ENCODE assay signal across 11 cellular contexts in genomic region chr6:579339-579738, GRCh38.
DNase-seq lines count a peak whose midpoint lies in the region; ATAC-seq and TF ChIP-seq lines count a peak whose summit lies in the region.
"Had no signal": no experiment of that assay in that cellular context is flagged by ENCODE, and none has a peak within 500 bp of the region (broad histone marks: within the 10 kb centered on the region; RNA-seq: fewer than 3 reads in every experiment).

No MANE protein-coding gene starts in this region.

- peaks cover 9% of the 10 kb centered on the region; the same call in 1 of the 2 replicates for H3K4me1 ChIP-seq in Caco-2
- peaks cover 0 to 3% of the 10 kb centered on the region in 2 experiments; a peak in 2 of 4 replicates for H3K4me1 ChIP-seq in SK-N-SH (ENCODE audit: control insufficient read depth in 1 of 2, insufficient read depth in 2 of 2, low read depth in 1 of 2, low read length in 1 of 2)

- no peak overlapping the region for H3K4me3 Mint-ChIP-seq in Caco-2 (ENCODE audit: unreplicated experiment)
- H3K4me3 Mint-ChIP-seq in natural killer cell treated with Interleukin-12 subunit alpha and Interleukin-12 subunit beta and Interleukin-15 and Interleukin-18, amount 100 ng/mL, for 72 hours = no peak overlapping the region
- H3K4me3 Mint-ChIP-seq: brain had no signal

- no peaks in the 10 kb centered on the region for H3K9me2 ChIP-seq in SK-N-SH

- H3K27me3 ChIP-seq in Caco-2 (replicated peaks; ENCODE audit: control insufficient read depth, insufficient read depth, low read length) = no peaks in the 10 kb centered on the region
- H3K27me3 ChIP-seq in SK-N-SH (ENCODE audit: insufficient read depth) = no peaks in the 10 kb centered on the region

- WGBS in SK-N-SH (ENCODE audit: low lambda C conversion rate) = 80% methylated on average over 5 of the region's 5 CpGs

- no peaks in the 10 kb centered on the region for H3K79me2 ChIP-seq in SK-N-SH (ENCODE audit: insufficient read depth)

- no peaks in the 10 kb centered on the region for H3K27me3 Mint-ChIP-seq in Caco-2 (ENCODE audit: insufficient read depth, unreplicated experiment)
- no peaks in the 10 kb centered on the region for H3K27me3 Mint-ChIP-seq in natural killer cell treated with Interleukin-12 subunit alpha and Interleukin-12 subunit beta and Interleukin-15 and Interleukin-18, amount 100 ng/mL, for 72 hours
- H3K27me3 Mint-ChIP-seq: brain had no signal

- no peaks in the 10 kb centered on the region for H4K20me1 ChIP-seq in SK-N-SH (ENCODE audit: insufficient read depth)

- CTCF ChIA-PET in Caco-2 (lab: Charles Lee) (interaction anchor here (1.0 to 1.1 kb wide), 2 partner anchors 14 to 857 kb away, joined by 3 to 4 read pairs; no protein-coding TSS in a partner anchor), SK-N-SH (lab: Yijun Ruan, JAX) (interaction anchor here (0.6 to 4.3 kb wide), 6 partner anchors 8 to 30 kb away, joined by 3 to 37 read pairs (median 4); no protein-coding TSS in a partner anchor)

- H3K36me3 ChIP-seq in Caco-2 (ENCODE audit: control insufficient read depth, insufficient read depth, low read length) (no peaks in the 10 kb centered on the region), SK-N-SH (replicated peaks in 1 of 2; ENCODE audit: control insufficient read depth in 1 of 2, insufficient read depth in 2 of 2, low read length in 1 of 2) (peaks cover 6 to 15% of the 10 kb centered on the region in 2 experiments)

- POLR2A ChIA-PET in Caco-2 (lab: Charles Lee) (no interaction called here), SK-N-SH (lab: Yijun Ruan, JAX) (no interaction called here)

- BruUV-seq in Caco-2 (replicated peaks; lab: Mats Ljungman, UMichigan) = no TSS peak

- H3F3A ChIP-seq in SK-N-SH (replicated peaks; ENCODE audit: insufficient read depth) = no peaks in the 10 kb centered on the region

- peak; percentile 49 for TF ChIP-seq RAD21 in SK-N-SH (IDR thresholded peaks at IDR 0.05; ENCODE audit: low read length)

- H3K4me1 Mint-ChIP-seq in Caco-2 (ENCODE audit: low read depth, unreplicated experiment) = peaks cover 6% of the 10 kb centered on the region
- peaks cover 0 to 3% of the 10 kb centered on the region in 2 donors for H3K4me1 Mint-ChIP-seq in natural killer cell treated with Interleukin-12 subunit alpha and Interleukin-12 subunit beta and Interleukin-15 and Interleukin-18, amount 100 ng/mL, for 72 hours (ENCODE audit: low read depth in 2 of 2)

- H3K4me3 ChIP-seq in Caco-2 (ENCODE audit: low read depth, low read length) (no peak overlapping the region), HFF-Myc (replicated peaks; ENCODE audit: low read depth, low read length) (no peak overlapping the region), SK-N-SH (ENCODE audit: low read depth in 2 of 2, low read length in 1 of 2) (no peak overlapping the region)
- H3K4me3 ChIP-seq: GM12878 had no signal

- no peak overlapping the region for H3K9ac ChIP-seq in SK-N-SH

- H3K27ac ChIP-seq in SK-N-SH (ENCODE audit: low read depth in 2 of 2, low read length in 1 of 2) = no peak overlapping the region

- no peaks in the 10 kb centered on the region for H3K9me3 Mint-ChIP-seq in Caco-2 (ENCODE audit: unreplicated experiment)
- peaks cover 4% of the 10 kb centered on the region for H3K9me3 Mint-ChIP-seq in natural killer cell treated with Interleukin-12 subunit alpha and Interleukin-12 subunit beta and Interleukin-15 and Interleukin-18, amount 100 ng/mL, for 72 hours

- H3K9me3 ChIP-seq in Caco-2 (no peaks in the 10 kb centered on the region), SK-N-SH (no peaks in the 10 kb centered on the region)

- TF ChIP-seq CTCF in Caco-2 (IDR thresholded peaks at IDR 0.05; ENCODE audit: insufficient read depth in 1 of 2, low read depth in 1 of 2, low read length in 1 of 2, severe bottlenecking in 1 of 2, unreplicated experiment in 1 of 2) (peak; percentile 33 to 34), HFF-Myc (IDR thresholded peaks at IDR 0.05; ENCODE audit: low read depth, low read length, missing control alignments) (peak; percentile 49), SK-N-SH (IDR thresholded peaks at IDR 0.05) (peak; percentile 36)

- intact Hi-C loops in Caco-2 (cut with micrococcal nuclease; ENCODE audit: unreplicated experiment) = loop anchor here (5.0 kb wide), 1 partner anchor 392 kb away; no protein-coding TSS in a partner anchor

- ATAC-seq in GM18858 (IDR thresholded peaks at IDR 0.05; ENCODE audit: unreplicated experiment) = no peak
- no peak for ATAC-seq in GM18870 (IDR thresholded peaks at IDR 0.05; ENCODE audit: unreplicated experiment)
- no peak for ATAC-seq in natural killer cell treated with Interleukin-12 subunit alpha and Interleukin-12 subunit beta and Interleukin-15 and Interleukin-18, amount 100 ng/mL, for 72 hours
- ATAC-seq: GM12878 had no signal

- H3K36me3 Mint-ChIP-seq in Caco-2 (ENCODE audit: insufficient read depth, unreplicated experiment) = peaks cover 6% of the 10 kb centered on the region
- H3K36me3 Mint-ChIP-seq in natural killer cell treated with Interleukin-12 subunit alpha and Interleukin-12 subunit beta and Interleukin-15 and Interleukin-18, amount 100 ng/mL, for 72 hours = peaks cover 18% of the 10 kb centered on the region

- H2AFZ ChIP-seq in SK-N-SH (ENCODE audit: low read depth) = no peak overlapping the region

- DNase-seq in Caco-2 (peak in 1 of 2 experiments; percentile 9), HFF-Myc (ENCODE audit: extremely low read depth, low read depth) (peak; percentile 45), SK-N-SH (peak; percentile 69), foreskin melanocyte (peak; percentile 20), COLO668 (lab: John Stamatoyannopoulos, UW; ENCODE audit: unreplicated experiment) (no peak)
- no peak for DNase-seq in natural killer cell treated with Interleukin-12 subunit alpha and Interleukin-12 subunit beta and Interleukin-15 and Interleukin-18, amount 100 ng/mL, for 72 hours (ENCODE audit: low spot score)
- DNase-seq: activated CD4-positive, alpha-beta T cell treated with anti-CD3 and anti-CD28 coated beads, Interleukin-2, amount 50 U/mL, for 48 hours had no signal

- no peak for TF ChIP-seq EP300 in SK-N-SH (IDR thresholded peaks at IDR 0.05; ENCODE audit: borderline replicate concordance in 1 of 2, low read depth in 1 of 2, low read length in 1 of 2)

- no peak overlapping the region for H3K27ac Mint-ChIP-seq in Caco-2 (ENCODE audit: unreplicated experiment)
- H3K27ac Mint-ChIP-seq in natural killer cell treated with Interleukin-12 subunit alpha and Interleukin-12 subunit beta and Interleukin-15 and Interleukin-18, amount 100 ng/mL, for 72 hours = no peak overlapping the region
- H3K27ac Mint-ChIP-seq: brain had no signal

- no peak overlapping the region for H3K4me2 ChIP-seq in SK-N-SH

TF ChIP-seq in SK-N-SH, 30 proteins besides CTCF, POLR2A, EP300 and RAD21:
- TF ChIP-seq RFX5 (IDR thresholded peaks at IDR 0.05; ENCODE audit: low read length) = no peak
- no peak for TF ChIP-seq GABPA (IDR thresholded peaks at IDR 0.05; ENCODE audit: low read depth)
- TF ChIP-seq TAF1 (IDR thresholded peaks at IDR 0.05; ENCODE audit: borderline replicate concordance, low read depth, low read length) = no peak
- no peak for TF ChIP-seq RCOR1 (IDR thresholded peaks at IDR 0.05; ENCODE audit: low read length)
- TF ChIP-seq USF2 (IDR thresholded peaks at IDR 0.05; ENCODE audit: borderline replicate concordance, low read depth, low read length) = no peak
- peak; percentile 49; the same call in 1 of the 2 replicates for TF ChIP-seq MXI1 (IDR thresholded peaks at IDR 0.05; ENCODE audit: low read depth, low read length)
- no peak for TF ChIP-seq NRF1 (IDR thresholded peaks at IDR 0.05; ENCODE audit: low read depth, low read length)
- TF ChIP-seq POLR2AphosphoS5 (IDR thresholded peaks at IDR 0.05; ENCODE audit: low read depth, low read length) = no peak
- peak; percentile 25; the same call in 1 of the 2 replicates for TF ChIP-seq SMC3 (IDR thresholded peaks at IDR 0.05; ENCODE audit: low read depth, low read length)
- TF ChIP-seq EZH2phosphoT487 (IDR thresholded peaks at IDR 0.05; ENCODE audit: borderline replicate concordance, low read depth) = no peak
- no peak for TF ChIP-seq TCF12 (IDR thresholded peaks at IDR 0.05)
- no peak for TF ChIP-seq MEF2A (IDR thresholded peaks at IDR 0.05; ENCODE audit: borderline replicate concordance, low read depth)
- no peak for TF ChIP-seq CHD2 (IDR thresholded peaks at IDR 0.05; ENCODE audit: low read length, partially characterized antibody)
- TF ChIP-seq GATA2 (CRISPR knock-in tag; IDR thresholded peaks at IDR 0.05) = no peak
- TF ChIP-seq ZBTB33 (IDR thresholded peaks at IDR 0.05; ENCODE audit: borderline replicate concordance, low read depth) = no peak
- TF ChIP-seq SIN3A (IDR thresholded peaks at IDR 0.05; ENCODE audit: borderline replicate concordance, low read depth, low read length) = no peak
- TF ChIP-seq ELF1 (IDR thresholded peaks at IDR 0.05) = no peak

Comparison
In these comparisons a context has a peak if more than half of its experiments do, and no peak if none do; other contexts are left out.
1. DNase-seq: peak in HFF-Myc (single experiment), SK-N-SH (single experiment) and foreskin melanocyte (single experiment); none in COLO668 (single experiment) and natural killer cell treated with Interleukin-12 subunit alpha and Interleukin-12 subunit beta and Interleukin-15 and Interleukin-18, amount 100 ng/mL, for 72 hours (single experiment).
2. Peak in every context shown above with its lines, with median percentiles within 50 percentile points of each other: CTCF ChIP-seq.